Comparison of ENCODE assay signal across 17 cellular contexts in the genomic region with DNA sequence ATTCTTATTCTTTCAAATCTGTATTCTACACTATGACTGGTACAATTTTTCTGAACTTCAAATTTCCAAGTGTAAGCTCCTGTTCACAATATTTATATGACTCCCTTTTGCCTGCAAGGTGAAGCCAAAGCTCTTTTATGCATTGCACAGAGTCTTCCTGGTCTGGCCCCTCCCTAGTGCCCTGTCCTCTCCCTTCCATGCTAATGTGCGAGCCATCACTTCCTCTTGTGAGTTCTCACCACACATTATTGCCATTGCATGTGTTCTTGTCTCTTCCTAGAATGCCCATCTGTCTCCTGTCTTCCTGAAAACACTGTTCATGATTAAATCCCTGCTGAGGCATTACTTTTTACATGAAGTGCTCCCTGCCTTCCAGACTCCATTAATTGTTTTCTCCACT.
"Had no signal": no experiment of that assay in that cellular context is flagged by ENCODE, and none has a peak within 500 bp of the region (broad histone marks: within the 10 kb centered on the region; RNA-seq: fewer than 3 reads in every experiment).

No MANE protein-coding gene starts in this region.

- H3K36me3 ChIP-seq: lower lobe of right lung, stomach had no signal

- DNase-seq: activated CD4-positive, alpha-beta T cell treated with anti-CD3 and anti-CD28 coated beads for 48 hours; activated CD4-positive, CD25-positive, alpha-beta regulatory T cell; activated CD8-positive, alpha-beta T cell treated with anti-CD3 and anti-CD28 coated beads for 36 hours; activated naive CD4-positive, alpha-beta T cell treated with anti-CD3 and anti-CD28 coated beads for 36 hours; activated T-cell treated with anti-CD3 and anti-CD28 coated beads, Interleukin-2, amount 50 U/mL, for 1 hour; body of pancreas; central memory CD4-positive, alpha-beta T cell; dorsolateral prefrontal cortex; foreskin fibroblast; lower lobe of right lung; natural killer cell; stimulated activated CD4-positive, alpha-beta T cell treated with anti-CD3 and anti-CD28 coated beads, Interleukin-4, amount 100 ng/mL, for 24 hours; stomach; trophoblast cell had no signal

- H3K9me3 ChIP-seq: body of pancreas, lower lobe of right lung, stomach had no signal

- H3K4me3 ChIP-seq: body of pancreas, dorsolateral prefrontal cortex, lower lobe of right lung, stomach had no signal

- H2AFZ ChIP-seq: parathyroid adenoma had no signal

- H3K4me1 ChIP-seq: body of pancreas, lower lobe of right lung, parathyroid adenoma, stomach had no signal

- ATAC-seq: activated CD8-positive, alpha-beta T cell treated with anti-CD3 and anti-CD28 coated beads for 36 hours; body of pancreas; natural killer cell; sciatic nerve had no signal

- H3K27me3 ChIP-seq: body of pancreas, stomach had no signal

- H3K9ac ChIP-seq: parathyroid adenoma had no signal

- H3K79me2 ChIP-seq: parathyroid adenoma had no signal

- H3K27ac ChIP-seq: body of pancreas, dorsolateral prefrontal cortex, epithelial cell of prostate, lower lobe of right lung, parathyroid adenoma, stomach had no signal
